Comparison of ENCODE assay signal across 30 cellular contexts in genomic region chr2:152766908-152767307, GRCh38. TPM values are rescaled to one million over a fixed set of nuclear protein-coding genes. Genes with fewer than 3 reads are reported as not detected.
DNase-seq lines count a peak whose midpoint lies in the region; ATAC-seq and TF ChIP-seq lines count a peak whose summit lies in the region.
"Had no signal": no experiment of that assay in that cellular context is flagged by ENCODE, and none has a peak within 500 bp of the region (broad histone marks: within the 10 kb centered on the region; RNA-seq: fewer than 3 reads in every experiment).

No MANE protein-coding gene starts in this region.

- no peak overlapping the region for H3K4me3 ChIP-seq in AG04450 (ENCODE audit: low read depth, low read length)
- H3K4me3 ChIP-seq in cardiac fibroblast (replicated peaks in 1 of 2; ENCODE audit: low read depth in 2 of 2, low read length in 2 of 2), result no peak overlapping the region
- H3K4me3 ChIP-seq: A549, adrenal gland, gastroesophageal sphincter, GM12878, skin epidermis had no signal

- POLR2A ChIA-PET in AG04450 (lab: Yijun Ruan, JAX), result no interaction called here

- H3K27ac ChIP-seq in AG04450 (ENCODE audit: low read depth, low read length), result no peak overlapping the region
- H3K27ac ChIP-seq: A549, adrenal gland, epithelial cell of prostate, gastroesophageal sphincter, skin epidermis, VCaP had no signal

- DNase-seq in AG04450 (ENCODE audit: low read depth, low spot score) (peak; percentile 29), LHCN-M2 (ENCODE audit: low read depth) (peak; percentile 17), cardiac fibroblast (ENCODE audit: low read depth in 2 of 2) (peak; percentile 53 to 76), iris pigment epithelial cell (ENCODE audit: low read depth) (peak; percentile 63), NCI-H510A treated with DMSO at 0.1 percent for 48 hours (lab: John Stamatoyannopoulos, UW) (no peak), NCI-H1105 treated with DMSO at 0.1 percent for 48 hours (lab: John Stamatoyannopoulos, UW) (no peak)
- DNase-seq in stimulated activated CD4-positive, alpha-beta T cell treated with anti-CD3 and anti-CD28 coated beads, Interleukin-4, amount 100 ng/mL, for 4 hours, result no peak
- DNase-seq: activated CD4-positive, alpha-beta T cell treated with anti-CD3 and anti-CD28 coated beads for 36 hours; activated CD8-positive, alpha-beta memory T cell treated with anti-CD3 and anti-CD28 coated beads, Interleukin-2, amount 50 U/mL, for 48 hours; activated CD8-positive, alpha-beta T cell treated with anti-CD3 and anti-CD28 coated beads for 36 hours; activated naive CD4-positive, alpha-beta T cell treated with Interleukin-2 at 50 U/mL for 16 hours; adrenal gland; BE2C; CD8-positive, alpha-beta T cell; cortex of kidney; effector memory CD4-positive, alpha-beta T cell; KBM-7; left cardiac atrium; NCI-H2107; NCI-H774; SIG-M5; stimulated activated naive CD4-positive, alpha-beta T cell; T-helper 9 cell had no signal

- ATAC-seq in HG03460 (IDR thresholded peaks at IDR 0.05; ENCODE audit: unreplicated experiment), result no peak
- ATAC-seq: A549; activated CD4-positive, alpha-beta T cell treated with anti-CD3 and anti-CD28 coated beads for 36 hours; activated CD8-positive, alpha-beta T cell treated with anti-CD3 and anti-CD28 coated beads for 36 hours; CD8-positive, alpha-beta T cell; gastroesophageal sphincter; GM12878; left cardiac atrium had no signal

- H3K9me3 ChIP-seq in AG04450 (ENCODE audit: control insufficient read depth, insufficient read depth, low read length), result no peaks in the 10 kb centered on the region
- H3K9me3 ChIP-seq: A549, adrenal gland, BE2C, gastroesophageal sphincter had no signal

- TF ChIP-seq CTCF in AG04450 (IDR thresholded peaks at IDR 0.05; ENCODE audit: low read depth, low read length), result no peak
- TF ChIP-seq CTCF in cardiac fibroblast (IDR thresholded peaks at IDR 0.05; ENCODE audit: low read depth, low read length), result no peak

- H3K27me3 ChIP-seq in AG04450 (ENCODE audit: control insufficient read depth, insufficient read depth, low read length), result no peaks in the 10 kb centered on the region
- H3K27me3 ChIP-seq: adrenal gland, BE2C, gastroesophageal sphincter had no signal

- CTCF ChIA-PET in AG04450 (lab: Charles Lee), result interaction anchor here (1.4 kb wide), 1 partner anchor 24 kb away, joined by 4 read pairs; no protein-coding TSS in a partner anchor

RNA-seq across cellular contexts. Expression of gene ARL6IP6, which starts 48.5 kb away (rescaled TPM):
- 18.8 and 28.1 TPM in 2 replicates for polyA plus RNA-seq in AG04450 (2011; rRNA removed)
- polyA minus RNA-seq in AG04450 (2011; rRNA and poly(A)+ RNA removed), result 3.7 and 8.5 TPM in 2 replicates
- 40.5 and 51.7 TPM in 2 replicates for total RNA-seq in LHCN-M2 (2014; rRNA removed)
- polyA plus RNA-seq in LHCN-M2 (2012), result 13.2 TPM

RNA-seq across cellular contexts. Expression of gene PRPF40A, which starts 49.6 kb away (rescaled TPM):
- 87.1 and 113 TPM in 2 replicates for polyA plus RNA-seq in AG04450 (2011; rRNA removed)
- polyA minus RNA-seq in AG04450 (2011; rRNA and poly(A)+ RNA removed), result 277 and 400 TPM in 2 replicates
- 124 and 133 TPM in 2 replicates for total RNA-seq in LHCN-M2 (2014; rRNA removed)
- 25.6 TPM for polyA plus RNA-seq in LHCN-M2 (2012)

Comparison
In these comparisons a context has a peak if more than half of its experiments do, and no peak if none do; other contexts are left out.
1. DNase-seq: peak in AG04450 (single experiment), LHCN-M2 (single experiment), cardiac fibroblast (2 of 2) and iris pigment epithelial cell (single experiment); none in NCI-H510A treated with DMSO at 0.1 percent for 48 hours (single experiment), stimulated activated CD4-positive, alpha-beta T cell treated with anti-CD3 and anti-CD28 coated beads, Interleukin-4, amount 100 ng/mL, for 4 hours (0 of 2) and NCI-H1105 treated with DMSO at 0.1 percent for 48 hours (single experiment).